ENCODE assay signal across 1 cellular context in the genomic region with DNA sequence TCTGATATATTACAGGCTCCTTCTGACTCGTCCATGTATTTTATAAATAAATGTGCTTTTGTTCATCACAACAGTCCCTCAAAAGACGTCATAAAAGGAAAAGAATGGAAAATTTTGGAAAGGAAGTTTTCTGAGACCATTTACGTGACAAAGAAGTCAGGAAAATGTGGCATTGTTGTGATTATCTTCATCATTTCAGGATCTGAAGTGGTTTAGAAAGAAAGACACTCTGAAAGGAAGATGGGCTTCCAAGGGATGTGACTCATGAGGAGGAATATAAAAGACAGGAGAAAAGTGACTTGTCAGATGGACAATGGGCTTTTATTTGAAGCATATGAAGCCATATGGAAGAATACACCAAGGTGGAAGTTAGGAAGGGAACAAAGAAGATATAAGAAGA.
TF ChIP-seq lines count a peak whose summit lies in the region.

No MANE protein-coding gene starts in this region.

TF ChIP-seq in WTC11, 78 proteins besides CTCF, POLR2A, EP300 and RAD21 (continued from another document):
- TF ChIP-seq, protein P1, sequence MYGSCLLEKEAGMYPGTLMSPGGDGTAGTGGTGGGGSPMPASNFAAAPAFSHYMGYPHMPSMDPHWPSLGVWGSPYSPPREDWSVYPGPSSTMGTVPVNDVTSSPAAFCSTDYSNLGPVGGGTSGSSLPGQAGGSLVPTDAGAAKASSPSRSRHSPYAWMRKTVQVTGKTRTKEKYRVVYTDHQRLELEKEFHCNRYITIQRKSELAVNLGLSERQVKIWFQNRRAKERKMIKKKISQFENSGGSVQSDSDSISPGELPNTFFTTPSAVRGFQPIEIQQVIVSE (CRISPR knock-in tag; IDR thresholded peaks at IDR 0.05; ENCODE audit: borderline replicate concordance) = no peak
- TF ChIP-seq SP1 (CRISPR knock-in tag; conservative IDR thresholded peaks at IDR 0.05) (no peak), NFYB (CRISPR knock-in tag; conservative IDR thresholded peaks at IDR 0.05; ENCODE audit: low read depth) (no peak), TEAD4 (CRISPR knock-in tag; IDR thresholded peaks at IDR 0.05) (no peak), HMGA2 (CRISPR knock-in tag; IDR thresholded peaks at IDR 0.05) (no peak), OVOL2 (CRISPR knock-in tag; IDR thresholded peaks at IDR 0.05; ENCODE audit: borderline replicate concordance) (no peak), NR1H2 (CRISPR knock-in tag; IDR thresholded peaks at IDR 0.05) (no peak)
- TF ChIP-seq, protein P2, sequence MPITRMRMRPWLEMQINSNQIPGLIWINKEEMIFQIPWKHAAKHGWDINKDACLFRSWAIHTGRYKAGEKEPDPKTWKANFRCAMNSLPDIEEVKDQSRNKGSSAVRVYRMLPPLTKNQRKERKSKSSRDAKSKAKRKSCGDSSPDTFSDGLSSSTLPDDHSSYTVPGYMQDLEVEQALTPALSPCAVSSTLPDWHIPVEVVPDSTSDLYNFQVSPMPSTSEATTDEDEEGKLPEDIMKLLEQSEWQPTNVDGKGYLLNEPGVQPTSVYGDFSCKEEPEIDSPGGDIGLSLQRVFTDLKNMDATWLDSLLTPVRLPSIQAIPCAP (CRISPR knock-in tag; IDR thresholded peaks at IDR 0.05) = no peak
- TF ChIP-seq, protein P3, sequence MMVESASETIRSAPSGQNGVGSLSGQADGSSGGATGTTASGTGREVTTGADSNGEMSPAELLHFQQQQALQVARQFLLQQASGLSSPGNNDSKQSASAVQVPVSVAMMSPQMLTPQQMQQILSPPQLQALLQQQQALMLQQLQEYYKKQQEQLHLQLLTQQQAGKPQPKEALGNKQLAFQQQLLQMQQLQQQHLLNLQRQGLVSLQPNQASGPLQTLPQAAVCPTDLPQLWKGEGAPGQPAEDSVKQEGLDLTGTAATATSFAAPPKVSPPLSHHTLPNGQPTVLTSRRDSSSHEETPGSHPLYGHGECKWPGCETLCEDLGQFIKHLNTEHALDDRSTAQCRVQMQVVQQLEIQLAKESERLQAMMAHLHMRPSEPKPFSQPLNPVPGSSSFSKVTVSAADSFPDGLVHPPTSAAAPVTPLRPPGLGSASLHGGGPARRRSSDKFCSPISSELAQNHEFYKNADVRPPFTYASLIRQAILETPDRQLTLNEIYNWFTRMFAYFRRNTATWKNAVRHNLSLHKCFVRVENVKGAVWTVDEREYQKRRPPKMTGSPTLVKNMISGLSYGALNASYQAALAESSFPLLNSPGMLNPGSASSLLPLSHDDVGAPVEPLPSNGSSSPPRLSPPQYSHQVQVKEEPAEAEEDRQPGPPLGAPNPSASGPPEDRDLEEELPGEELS (CRISPR knock-in tag; IDR thresholded peaks at IDR 0.05) = no peak
